7 cellular contexts compared by ENCODE assay signal in genomic region chr1:234372011-234372757, GRCh38. TPM values are rescaled to one million over a fixed set of nuclear protein-coding genes. Genes with fewer than 3 reads are reported as not detected.
DNase-seq lines count a peak whose midpoint lies in the region; ATAC-seq lines count a peak whose summit lies in the region.

No MANE protein-coding gene starts in this region.

- H3K4me3 ChIP-seq in SJSA1 (peak overlapping the region; percentile 77), skeletal muscle tissue (ENCODE audit: low read length in 3 of 3) (peak overlapping the region; percentile 92 to 99 (median 98))

- H3K9ac ChIP-seq in skeletal muscle tissue (ENCODE audit: low read depth in 1 of 3, low read length in 3 of 3): peak overlapping the region; percentile 97 to 99 (median 98)

- H3K9me3 ChIP-seq in SJSA1 (replicated peaks): no peaks in the 10 kb centered on the region
- no peaks in the 10 kb centered on the region for H3K9me3 ChIP-seq in skeletal muscle tissue (ENCODE audit: control insufficient read depth in 3 of 3, low read length in 3 of 3)

- ATAC-seq in HG03108 (IDR thresholded peaks at IDR 0.05; ENCODE audit: unreplicated experiment): no peak

- DNase-seq in HCEC 1CT: peak; percentile 2
- no peak for DNase-seq in SJSA1 (ENCODE audit: low read depth in 1 of 2, low spot score in 2 of 2)
- DNase-seq in fibroblast of peridontal ligament (ENCODE audit: extremely low read depth): peak; percentile 17
- no peak for DNase-seq in SKM-1 treated with dmso at 0.1 percent for 144 hours (lab: John Stamatoyannopoulos, UW; ENCODE audit: unreplicated experiment)
- DNase-seq in NCI-H524 treated with DMSO at 0.1 percent for 48 hours (lab: John Stamatoyannopoulos, UW): no peak

- peaks cover under 1% of the 10 kb centered on the region; the same call in 1 of the 2 replicates for H3K27me3 ChIP-seq in SJSA1 (replicated peaks)
- no peaks in the 10 kb centered on the region for H3K27me3 ChIP-seq in skeletal muscle tissue (ENCODE audit: control insufficient read depth in 3 of 3, insufficient read depth in 3 of 3, low read length in 3 of 3)

- H3K36me3 ChIP-seq in SJSA1: peaks cover 24% of the 10 kb centered on the region
- H3K36me3 ChIP-seq in skeletal muscle tissue (ENCODE audit: control insufficient read depth in 3 of 3, insufficient read depth in 3 of 3, low read length in 3 of 3): peaks cover 14 to 18% (median 14%) of the 10 kb centered on the region in 3 donors

- peaks cover 5% of the 10 kb centered on the region for H3K4me1 ChIP-seq in SJSA1 (replicated peaks)
- peaks cover 12 to 22% (median 13%) of the 10 kb centered on the region in 3 donors for H3K4me1 ChIP-seq in skeletal muscle tissue (ENCODE audit: control insufficient read depth in 3 of 3, insufficient read depth in 3 of 3, low read length in 3 of 3)

- H3K27ac ChIP-seq in SJSA1: no peak overlapping the region
- H3K27ac ChIP-seq in skeletal muscle tissue (ENCODE audit: low read depth, low read length): no peak overlapping the region

RNA-seq across cellular contexts. Expression of gene COA6, which starts 1.1 kb away (rescaled TPM):
- total RNA-seq in SJSA1 (2014; rRNA removed; shearing (Covaris generic)): 41.6 and 48.1 TPM in 2 replicates
- total RNA-seq in skeletal muscle tissue: 12.5 TPM

Comparison
In these comparisons a context has a peak if more than half of its experiments do, and no peak if none do; other contexts are left out.
1. DNase-seq: peak in HCEC 1CT (single experiment) and fibroblast of peridontal ligament (single experiment); none in SJSA1 (0 of 2), SKM-1 treated with dmso at 0.1 percent for 144 hours (single experiment) and NCI-H524 treated with DMSO at 0.1 percent for 48 hours (single experiment).